22 cellular contexts compared by ENCODE assay signal in genomic region chr17:46930083-46930482, GRCh38. TPM values are rescaled to one million over a fixed set of nuclear protein-coding genes. Genes with fewer than 3 reads are reported as not detected.
"Had no signal": no experiment of that assay in that cellular context is flagged by ENCODE, and none has a peak within 500 bp of the region (broad histone marks: within the 10 kb centered on the region; RNA-seq: fewer than 3 reads in every experiment).

No MANE protein-coding gene starts in this region.

- FAIRE-seq: colon, islet of Langerhans had no signal

- H3K27ac Mint-ChIP-seq: activated CD4-positive, alpha-beta memory T cell treated with anti-CD3 and anti-CD28 coated beads for 36 hours; activated CD4-positive, alpha-beta T cell treated with anti-CD3 and anti-CD28 coated beads for 36 hours; activated CD8-positive, alpha-beta memory T cell treated with anti-CD3 and anti-CD28 coated beads, Interleukin-2, amount 10 ng/mL, durations not matched to agents 7 days and 5 days; stimulated activated memory B cell treated with anti-CD40 and anti-IgM and Interleukin-4, amounts not matched to agents 10 μg/mL and 1 μg/mL and 100 μg/mL, for 72 hours; T-helper 17 cell had no signal

- DNase-seq: activated CD4-positive, alpha-beta memory T cell treated with anti-CD3 and anti-CD28 coated beads for 36 hours; activated CD4-positive, alpha-beta T cell treated with anti-CD3 and anti-CD28 coated beads for 36 hours; activated CD8-positive, alpha-beta memory T cell treated with anti-CD3 and anti-CD28 coated beads, Interleukin-2, amount 10 ng/mL, durations not matched to agents 7 days and 5 days; activated naive CD4-positive, alpha-beta T cell treated with anti-CD3 and anti-CD28 coated beads, Interleukin-2, amount 50 U/mL, for 16 hours; activated T-cell treated with anti-CD3 and anti-CD28 coated beads, Interleukin-2, amount 50 U/mL, for 24 hours; adrenal gland; caudate nucleus; heart left ventricle; natural killer cell; sigmoid colon; SJCRH30; stimulated activated CD4-positive, alpha-beta T cell treated with anti-CD3 and anti-CD28 coated beads, Interleukin-12 subunit alpha, Interleukin-12 subunit beta, amount 100 ng/mL, for 4 hours; stimulated activated CD4-positive, alpha-beta T cell treated with anti-CD3 and anti-CD28 coated beads, Interleukin-2, amount 100 ng/mL, for 24 hours; T-helper 17 cell; thyroid gland; WERI-Rb-1 had no signal

- H3K27ac ChIP-seq: adrenal gland, heart left ventricle, sigmoid colon, SJCRH30, thyroid gland, WERI-Rb-1 had no signal

- H3K4me1 ChIP-seq: SJCRH30, thyroid gland had no signal

- H3K9me3 Mint-ChIP-seq: activated CD4-positive, alpha-beta memory T cell treated with anti-CD3 and anti-CD28 coated beads for 36 hours; activated T-cell treated with anti-CD3 and anti-CD28 coated beads, Interleukin-2, amount 50 U/mL, for 24 hours; natural killer cell; stimulated activated memory B cell treated with anti-CD40 and anti-IgM and Interleukin-4, amounts not matched to agents 10 μg/mL and 1 μg/mL and 100 μg/mL, for 72 hours had no signal

- ATAC-seq: activated CD4-positive, alpha-beta T cell treated with anti-CD3 and anti-CD28 coated beads for 36 hours; activated CD8-positive, alpha-beta memory T cell treated with anti-CD3 and anti-CD28 coated beads, Interleukin-2, amount 10 ng/mL, durations not matched to agents 7 days and 5 days; left lobe of liver; natural killer cell; stimulated activated memory B cell treated with anti-CD40 and anti-IgM and Interleukin-4, amounts not matched to agents 10 μg/mL and 1 μg/mL and 100 μg/mL, for 72 hours; T-helper 17 cell had no signal

- H3K9me3 ChIP-seq: adrenal gland, heart left ventricle, sigmoid colon, SJCRH30, thyroid gland had no signal

- H3K27me3 ChIP-seq: adrenal gland, heart left ventricle, sigmoid colon, SJCRH30, thyroid gland had no signal

- H3K27me3 Mint-ChIP-seq: activated CD4-positive, alpha-beta memory T cell treated with anti-CD3 and anti-CD28 coated beads for 36 hours; activated CD4-positive, alpha-beta T cell treated with anti-CD3 and anti-CD28 coated beads for 36 hours; activated CD8-positive, alpha-beta memory T cell treated with anti-CD3 and anti-CD28 coated beads, Interleukin-2, amount 10 ng/mL, durations not matched to agents 7 days and 5 days; activated T-cell treated with anti-CD3 and anti-CD28 coated beads, Interleukin-2, amount 50 U/mL, for 24 hours; stimulated activated memory B cell treated with anti-CD40 and anti-IgM and Interleukin-4, amounts not matched to agents 10 μg/mL and 1 μg/mL and 100 μg/mL, for 72 hours; T-helper 17 cell had no signal

- H3K4me3 ChIP-seq: adrenal gland, heart left ventricle, sigmoid colon, SJCRH30, thyroid gland had no signal

- H3K4me3 Mint-ChIP-seq: activated CD4-positive, alpha-beta memory T cell treated with anti-CD3 and anti-CD28 coated beads for 36 hours; activated CD4-positive, alpha-beta T cell treated with anti-CD3 and anti-CD28 coated beads for 36 hours; activated CD8-positive, alpha-beta memory T cell treated with anti-CD3 and anti-CD28 coated beads, Interleukin-2, amount 10 ng/mL, durations not matched to agents 7 days and 5 days; activated T-cell treated with anti-CD3 and anti-CD28 coated beads, Interleukin-2, amount 50 U/mL, for 24 hours; natural killer cell; stimulated activated memory B cell treated with anti-CD40 and anti-IgM and Interleukin-4, amounts not matched to agents 10 μg/mL and 1 μg/mL and 100 μg/mL, for 72 hours; T-helper 17 cell had no signal

RNA-seq across cellular contexts. Expression of gene RPRML, which starts 49.0 kb away (rescaled TPM):
- total RNA-seq: activated CD4-positive, alpha-beta memory T cell treated with anti-CD3 and anti-CD28 coated beads for 36 hours; activated CD4-positive, alpha-beta T cell treated with anti-CD3 and anti-CD28 coated beads for 36 hours; activated CD8-positive, alpha-beta memory T cell treated with anti-CD3 and anti-CD28 coated beads, Interleukin-2, amount 10 ng/mL, durations not matched to agents 7 days and 5 days; adrenal gland; fibroblast of lung; left lobe of liver; natural killer cell; omental fat pad; T-helper 17 cell; thyroid gland had no signal
- polyA plus RNA-seq: fibroblast of lung had no signal
